Comparison of ENCODE assay signal across 38 cellular contexts in genomic region chr5:86885011-86885410, GRCh38.
"Had no signal": no experiment of that assay in that cellular context is flagged by ENCODE, and none has a peak within 500 bp of the region (broad histone marks: within the 10 kb centered on the region; RNA-seq: fewer than 3 reads in every experiment).

No MANE protein-coding gene starts in this region.

- H3K4me3 Mint-ChIP-seq: activated naive CD4-positive, alpha-beta T cell treated with anti-CD3 and anti-CD28 coated beads for 36 hours; activated naive CD4-positive, alpha-beta T cell treated with anti-CD3 and anti-CD28 coated beads, Interleukin-2, amount 10 ng/mL, durations not matched to agents 7 days and 5 days; activated naive CD4-positive, alpha-beta T cell treated with anti-CD3 and anti-CD28 coated beads, Interleukin-2, amount 50 U/mL, for 24 hours; activated naive CD8-positive, alpha-beta T cell; activated naive CD8-positive, alpha-beta T cell treated with anti-CD3 and anti-CD28 coated beads for 36 hours; activated naive CD8-positive, alpha-beta T cell treated with anti-CD3 and anti-CD28 coated beads, Interleukin-2, amount 10 ng/mL, durations not matched to agents 7 days and 5 days; activated naive CD8-positive, alpha-beta T cell treated with anti-CD3 and anti-CD28 coated beads, Interleukin-2, amount 50 U/mL, for 24 hours; activated T-cell treated with anti-CD3 and anti-CD28 coated beads, Interleukin-2, amount 50 U/mL, for 24 hours; activated T-cell treated with anti-CD3 and anti-CD28 coated beads, Interleukin-2, amount 50 U/mL, for 4 hours; activated T-cell treated with anti-CD3 and anti-CD28 coated beads, Interleukin-2, amount 50 U/mL, for 72 hours; activated T-helper 1 cell treated with anti-CD3 and anti-CD28 coated beads, Interleukin-12 subunit alpha, Interleukin-12 subunit beta, Interleukin-2, Interleukin-4 antibody, amounts not matched to agents 30 ng/mL and 10 ng/mL and 1 ng/mL, durations not matched to agents 14 hours and 24 hours and 36 hours; activated T-helper 17 cell treated with anti-CD3 and anti-CD28 coated beads, Interleukin-2, amount 50 U/mL, for 72 hours; brain; central memory CD8-positive, alpha-beta T cell had no signal

- H3K4me3 ChIP-seq: adrenal gland, ascending aorta, body of pancreas, breast epithelium, cardiac muscle cell had no signal

- H3K9me3 ChIP-seq: adrenal gland, ascending aorta, body of pancreas, breast epithelium had no signal

- H3K36me3 ChIP-seq: adrenal gland, ascending aorta, brain microvascular endothelial cell, breast epithelium, cardiac muscle cell had no signal

- H3K27me3 ChIP-seq: adrenal gland, ascending aorta, body of pancreas, brain microvascular endothelial cell, breast epithelium, cardiac muscle cell had no signal

- H3K36me3 Mint-ChIP-seq: activated naive CD4-positive, alpha-beta T cell treated with anti-CD3 and anti-CD28 coated beads, Interleukin-2, amount 10 ng/mL, durations not matched to agents 7 days and 5 days; activated naive CD4-positive, alpha-beta T cell treated with anti-CD3 and anti-CD28 coated beads, Interleukin-2, amount 50 U/mL, for 24 hours; activated naive CD4-positive, alpha-beta T cell treated with anti-CD3 and anti-CD28 coated beads, Interleukin-2, amount 50 U/mL, for 72 hours; activated naive CD8-positive, alpha-beta T cell; activated naive CD8-positive, alpha-beta T cell treated with anti-CD3 and anti-CD28 coated beads for 36 hours; activated naive CD8-positive, alpha-beta T cell treated with anti-CD3 and anti-CD28 coated beads, Interleukin-2, amount 10 ng/mL, durations not matched to agents 7 days and 5 days; brain had no signal

- H3K9me3 Mint-ChIP-seq: activated naive CD4-positive, alpha-beta T cell treated with anti-CD3 and anti-CD28 coated beads for 36 hours; activated naive CD4-positive, alpha-beta T cell treated with anti-CD3 and anti-CD28 coated beads, Interleukin-2, amount 10 ng/mL, durations not matched to agents 7 days and 5 days; activated naive CD4-positive, alpha-beta T cell treated with anti-CD3 and anti-CD28 coated beads, Interleukin-2, amount 50 U/mL, for 24 hours; activated naive CD4-positive, alpha-beta T cell treated with anti-CD3 and anti-CD28 coated beads, Interleukin-2, amount 50 U/mL, for 72 hours; activated naive CD8-positive, alpha-beta T cell treated with anti-CD3 and anti-CD28 coated beads for 36 hours; activated naive CD8-positive, alpha-beta T cell treated with anti-CD3 and anti-CD28 coated beads, Interleukin-2, amount 10 ng/mL, durations not matched to agents 7 days and 5 days; activated naive CD8-positive, alpha-beta T cell treated with anti-CD3 and anti-CD28 coated beads, Interleukin-2, amount 50 U/mL, for 24 hours; activated T-cell treated with anti-CD3 and anti-CD28 coated beads, Interleukin-2, amount 50 U/mL, for 24 hours; activated T-cell treated with anti-CD3 and anti-CD28 coated beads, Interleukin-2, amount 50 U/mL, for 4 hours; activated T-cell treated with anti-CD3 and anti-CD28 coated beads, Interleukin-2, amount 50 U/mL, for 72 hours; activated T-helper 1 cell treated with anti-CD3 and anti-CD28 coated beads, Interleukin-12 subunit alpha, Interleukin-12 subunit beta, Interleukin-2, Interleukin-4 antibody, amounts not matched to agents 30 ng/mL and 10 ng/mL and 1 ng/mL, durations not matched to agents 14 hours and 24 hours and 36 hours; activated T-helper 17 cell treated with anti-CD3 and anti-CD28 coated beads, Interleukin-2, amount 50 U/mL, for 72 hours; activated T-helper 2 cell treated with anti-CD3 and anti-CD28 coated beads, Interferon-gamma antibody, Interleukin-2, Interleukin-4, amounts not matched to agents 10 μg/mL and 5 μg/mL and 100 μg/mL, durations not matched to agents 14 hours and 24 hours and 36 hours; brain; central memory CD8-positive, alpha-beta T cell had no signal

- H3K4me1 Mint-ChIP-seq: activated naive CD4-positive, alpha-beta T cell treated with anti-CD3 and anti-CD28 coated beads, Interleukin-2, amount 10 ng/mL, durations not matched to agents 7 days and 5 days; activated naive CD4-positive, alpha-beta T cell treated with anti-CD3 and anti-CD28 coated beads, Interleukin-2, amount 50 U/mL, for 24 hours; activated naive CD8-positive, alpha-beta T cell treated with anti-CD3 and anti-CD28 coated beads for 36 hours; activated naive CD8-positive, alpha-beta T cell treated with anti-CD3 and anti-CD28 coated beads, Interleukin-2, amount 10 ng/mL, durations not matched to agents 7 days and 5 days; activated naive CD8-positive, alpha-beta T cell treated with anti-CD3 and anti-CD28 coated beads, Interleukin-2, amount 50 U/mL, for 24 hours; activated T-helper 17 cell treated with anti-CD3 and anti-CD28 coated beads, Interleukin-2, amount 50 U/mL, for 72 hours; central memory CD8-positive, alpha-beta T cell had no signal

- ATAC-seq: activated naive CD4-positive, alpha-beta T cell treated with anti-CD3 and anti-CD28 coated beads, Interleukin-2, amount 50 U/mL, for 72 hours; activated naive CD8-positive, alpha-beta T cell treated with anti-CD3 and anti-CD28 coated beads, Interleukin-2, amount 50 U/mL, for 24 hours; activated T-cell treated with anti-CD3 and anti-CD28 coated beads, Interleukin-2, amount 50 U/mL, for 4 hours; activated T-cell treated with anti-CD3 and anti-CD28 coated beads, Interleukin-2, amount 50 U/mL, for 72 hours; activated T-helper 17 cell treated with anti-CD3 and anti-CD28 coated beads, Interleukin-2, amount 50 U/mL, for 72 hours; body of pancreas had no signal

- H3K27ac ChIP-seq: adrenal gland, ascending aorta, body of pancreas, brain microvascular endothelial cell, breast epithelium, cardiac muscle cell had no signal

- DNase-seq: activated effector memory CD4-positive, alpha-beta T cell treated with anti-CD3 and anti-CD28 coated beads, Interleukin-2, amount 50 U/mL, for 16 hours; activated effector memory CD4-positive, alpha-beta T cell treated with Interleukin-2 at 50 U/mL for 16 hours; activated gamma-delta T cell; activated gamma-delta T cell treated with Interleukin-2 at 50 U/mL for 16 hours; activated naive CD4-positive, alpha-beta T cell; activated naive CD4-positive, alpha-beta T cell treated with anti-CD3 and anti-CD28 coated beads for 36 hours; activated naive CD4-positive, alpha-beta T cell treated with anti-CD3 and anti-CD28 coated beads, Interleukin-2, amount 10 ng/mL, durations not matched to agents 7 days and 5 days; activated naive CD4-positive, alpha-beta T cell treated with anti-CD3 and anti-CD28 coated beads, Interleukin-2, amount 50 U/mL, for 16 hours; activated naive CD4-positive, alpha-beta T cell treated with Interleukin-2 at 50 U/mL for 16 hours; activated naive CD8-positive, alpha-beta T cell treated with anti-CD3 and anti-CD28 coated beads for 36 hours; activated naive CD8-positive, alpha-beta T cell treated with anti-CD3 and anti-CD28 coated beads, Interleukin-2, amount 10 ng/mL, durations not matched to agents 7 days and 5 days; activated naive CD8-positive, alpha-beta T cell treated with anti-CD3 and anti-CD28 coated beads, Interleukin-2, amount 50 U/mL, for 24 hours; activated T-cell treated with anti-CD3 and anti-CD28 coated beads, Interleukin-2, amount 50 U/mL, for 1 hour; activated T-cell treated with anti-CD3 and anti-CD28 coated beads, Interleukin-2, amount 50 U/mL, for 24 hours; activated T-cell treated with anti-CD3 and anti-CD28 coated beads, Interleukin-2, amount 50 U/mL, for 4 hours; activated T-cell treated with anti-CD3 and anti-CD28 coated beads, Interleukin-2, amount 50 U/mL, for 48 hours; activated T-cell treated with anti-CD3 and anti-CD28 coated beads, Interleukin-2, amount 50 U/mL, for 72 hours; adrenal gland; amniotic stem cell; amygdala; anterior cingulate cortex; aorta; body of pancreas; brain microvascular endothelial cell; caudate nucleus; central memory CD4-positive, alpha-beta T cell; cerebellar nuclear complex had no signal

- H3K27ac Mint-ChIP-seq: activated naive CD4-positive, alpha-beta T cell treated with anti-CD3 and anti-CD28 coated beads for 36 hours; activated naive CD4-positive, alpha-beta T cell treated with anti-CD3 and anti-CD28 coated beads, Interleukin-2, amount 10 ng/mL, durations not matched to agents 7 days and 5 days; activated naive CD4-positive, alpha-beta T cell treated with anti-CD3 and anti-CD28 coated beads, Interleukin-2, amount 50 U/mL, for 24 hours; activated naive CD4-positive, alpha-beta T cell treated with anti-CD3 and anti-CD28 coated beads, Interleukin-2, amount 50 U/mL, for 72 hours; activated naive CD8-positive, alpha-beta T cell; activated naive CD8-positive, alpha-beta T cell treated with anti-CD3 and anti-CD28 coated beads for 36 hours; activated naive CD8-positive, alpha-beta T cell treated with anti-CD3 and anti-CD28 coated beads, Interleukin-2, amount 10 ng/mL, durations not matched to agents 7 days and 5 days; activated naive CD8-positive, alpha-beta T cell treated with anti-CD3 and anti-CD28 coated beads, Interleukin-2, amount 50 U/mL, for 24 hours; activated T-cell treated with anti-CD3 and anti-CD28 coated beads, Interleukin-2, amount 50 U/mL, for 24 hours; activated T-cell treated with anti-CD3 and anti-CD28 coated beads, Interleukin-2, amount 50 U/mL, for 72 hours; activated T-helper 1 cell treated with anti-CD3 and anti-CD28 coated beads, Interleukin-12 subunit alpha, Interleukin-12 subunit beta, Interleukin-2, Interleukin-4 antibody, amounts not matched to agents 30 ng/mL and 10 ng/mL and 1 ng/mL, durations not matched to agents 14 hours and 24 hours and 36 hours; activated T-helper 17 cell treated with anti-CD3 and anti-CD28 coated beads, Interleukin-2, amount 50 U/mL, for 72 hours; activated T-helper 2 cell treated with anti-CD3 and anti-CD28 coated beads, Interferon-gamma antibody, Interleukin-2, Interleukin-4, amounts not matched to agents 10 μg/mL and 5 μg/mL and 100 μg/mL, durations not matched to agents 14 hours and 24 hours and 36 hours had no signal

- H3K4me1 ChIP-seq: adrenal gland, body of pancreas, breast epithelium had no signal

- H3K27me3 Mint-ChIP-seq: activated naive CD8-positive, alpha-beta T cell treated with anti-CD3 and anti-CD28 coated beads, Interleukin-2, amount 10 ng/mL, durations not matched to agents 7 days and 5 days; activated naive CD8-positive, alpha-beta T cell treated with anti-CD3 and anti-CD28 coated beads, Interleukin-2, amount 50 U/mL, for 24 hours had no signal
